Comparison of ENCODE assay signal across 1 cellular context in the genomic region with DNA sequence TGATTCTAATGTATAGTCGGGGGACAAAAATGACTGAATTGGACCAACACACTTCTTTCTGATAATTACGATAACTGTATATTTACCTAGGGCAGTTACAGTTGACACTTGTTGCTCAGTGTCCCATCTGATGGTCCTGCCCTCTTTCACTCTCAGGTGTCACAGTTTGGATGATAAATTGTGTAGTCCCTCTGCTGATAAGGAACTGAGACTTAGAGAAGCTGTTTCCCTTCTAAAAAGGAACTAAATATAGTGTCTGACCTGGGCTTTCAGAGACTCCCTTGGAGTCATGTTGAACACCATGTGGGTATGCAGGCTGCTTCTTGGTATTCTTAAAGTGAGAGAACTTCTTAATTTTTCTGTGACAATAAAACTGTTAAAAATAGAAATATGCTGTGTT.
TF ChIP-seq lines count a peak whose summit lies in the region.

No MANE protein-coding gene starts in this region.

TF ChIP-seq in GM12878, 131 proteins besides CTCF, POLR2A, EP300 and RAD21 (continued from another document):
- TF ChIP-seq RUNX3 (IDR thresholded peaks at IDR 0.05; ENCODE audit: low read length), result peak; percentile 37; the same call in 1 of the 2 replicates
- TF ChIP-seq CREM (IDR thresholded peaks at IDR 0.05; ENCODE audit: low read depth), result peak; percentile 42; the same call in 1 of the 2 replicates
- TF ChIP-seq POLR2AphosphoS2 (IDR thresholded peaks at IDR 0.05; ENCODE audit: low read depth, low read length), result no peak
- TF ChIP-seq, protein P1, sequence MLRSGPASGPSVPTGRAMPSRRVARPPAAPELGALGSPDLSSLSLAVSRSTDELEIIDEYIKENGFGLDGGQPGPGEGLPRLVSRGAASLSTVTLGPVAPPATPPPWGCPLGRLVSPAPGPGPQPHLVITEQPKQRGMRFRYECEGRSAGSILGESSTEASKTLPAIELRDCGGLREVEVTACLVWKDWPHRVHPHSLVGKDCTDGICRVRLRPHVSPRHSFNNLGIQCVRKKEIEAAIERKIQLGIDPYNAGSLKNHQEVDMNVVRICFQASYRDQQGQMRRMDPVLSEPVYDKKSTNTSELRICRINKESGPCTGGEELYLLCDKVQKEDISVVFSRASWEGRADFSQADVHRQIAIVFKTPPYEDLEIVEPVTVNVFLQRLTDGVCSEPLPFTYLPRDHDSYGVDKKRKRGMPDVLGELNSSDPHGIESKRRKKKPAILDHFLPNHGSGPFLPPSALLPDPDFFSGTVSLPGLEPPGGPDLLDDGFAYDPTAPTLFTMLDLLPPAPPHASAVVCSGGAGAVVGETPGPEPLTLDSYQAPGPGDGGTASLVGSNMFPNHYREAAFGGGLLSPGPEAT (IDR thresholded peaks at IDR 0.05; ENCODE audit: low read depth), result peak; percentile 91; the same call in 1 of the 2 replicates
- peak; percentile 47; the same call in 1 of the 2 replicates for TF ChIP-seq FOXM1 (IDR thresholded peaks at IDR 0.05; ENCODE audit: low read depth, low read length)
- TF ChIP-seq, protein P2, sequence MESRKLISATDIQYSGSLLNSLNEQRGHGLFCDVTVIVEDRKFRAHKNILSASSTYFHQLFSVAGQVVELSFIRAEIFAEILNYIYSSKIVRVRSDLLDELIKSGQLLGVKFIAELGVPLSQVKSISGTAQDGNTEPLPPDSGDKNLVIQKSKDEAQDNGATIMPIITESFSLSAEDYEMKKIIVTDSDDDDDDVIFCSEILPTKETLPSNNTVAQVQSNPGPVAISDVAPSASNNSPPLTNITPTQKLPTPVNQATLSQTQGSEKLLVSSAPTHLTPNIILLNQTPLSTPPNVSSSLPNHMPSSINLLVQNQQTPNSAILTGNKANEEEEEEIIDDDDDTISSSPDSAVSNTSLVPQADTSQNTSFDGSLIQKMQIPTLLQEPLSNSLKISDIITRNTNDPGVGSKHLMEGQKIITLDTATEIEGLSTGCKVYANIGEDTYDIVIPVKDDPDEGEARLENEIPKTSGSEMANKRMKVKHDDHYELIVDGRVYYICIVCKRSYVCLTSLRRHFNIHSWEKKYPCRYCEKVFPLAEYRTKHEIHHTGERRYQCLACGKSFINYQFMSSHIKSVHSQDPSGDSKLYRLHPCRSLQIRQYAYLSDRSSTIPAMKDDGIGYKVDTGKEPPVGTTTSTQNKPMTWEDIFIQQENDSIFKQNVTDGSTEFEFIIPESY (IDR thresholded peaks at IDR 0.05), result no peak
- TF ChIP-seq, protein P3, sequence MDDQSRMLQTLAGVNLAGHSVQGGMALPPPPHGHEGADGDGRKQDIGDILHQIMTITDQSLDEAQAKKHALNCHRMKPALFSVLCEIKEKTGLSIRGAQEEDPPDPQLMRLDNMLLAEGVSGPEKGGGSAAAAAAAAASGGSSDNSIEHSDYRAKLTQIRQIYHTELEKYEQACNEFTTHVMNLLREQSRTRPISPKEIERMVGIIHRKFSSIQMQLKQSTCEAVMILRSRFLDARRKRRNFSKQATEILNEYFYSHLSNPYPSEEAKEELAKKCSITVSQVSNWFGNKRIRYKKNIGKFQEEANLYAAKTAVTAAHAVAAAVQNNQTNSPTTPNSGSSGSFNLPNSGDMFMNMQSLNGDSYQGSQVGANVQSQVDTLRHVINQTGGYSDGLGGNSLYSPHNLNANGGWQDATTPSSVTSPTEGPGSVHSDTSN (IDR thresholded peaks at IDR 0.05; ENCODE audit: insufficient replicate concordance, low read depth, low read length), result peak; percentile 89
- TF ChIP-seq, protein P4, sequence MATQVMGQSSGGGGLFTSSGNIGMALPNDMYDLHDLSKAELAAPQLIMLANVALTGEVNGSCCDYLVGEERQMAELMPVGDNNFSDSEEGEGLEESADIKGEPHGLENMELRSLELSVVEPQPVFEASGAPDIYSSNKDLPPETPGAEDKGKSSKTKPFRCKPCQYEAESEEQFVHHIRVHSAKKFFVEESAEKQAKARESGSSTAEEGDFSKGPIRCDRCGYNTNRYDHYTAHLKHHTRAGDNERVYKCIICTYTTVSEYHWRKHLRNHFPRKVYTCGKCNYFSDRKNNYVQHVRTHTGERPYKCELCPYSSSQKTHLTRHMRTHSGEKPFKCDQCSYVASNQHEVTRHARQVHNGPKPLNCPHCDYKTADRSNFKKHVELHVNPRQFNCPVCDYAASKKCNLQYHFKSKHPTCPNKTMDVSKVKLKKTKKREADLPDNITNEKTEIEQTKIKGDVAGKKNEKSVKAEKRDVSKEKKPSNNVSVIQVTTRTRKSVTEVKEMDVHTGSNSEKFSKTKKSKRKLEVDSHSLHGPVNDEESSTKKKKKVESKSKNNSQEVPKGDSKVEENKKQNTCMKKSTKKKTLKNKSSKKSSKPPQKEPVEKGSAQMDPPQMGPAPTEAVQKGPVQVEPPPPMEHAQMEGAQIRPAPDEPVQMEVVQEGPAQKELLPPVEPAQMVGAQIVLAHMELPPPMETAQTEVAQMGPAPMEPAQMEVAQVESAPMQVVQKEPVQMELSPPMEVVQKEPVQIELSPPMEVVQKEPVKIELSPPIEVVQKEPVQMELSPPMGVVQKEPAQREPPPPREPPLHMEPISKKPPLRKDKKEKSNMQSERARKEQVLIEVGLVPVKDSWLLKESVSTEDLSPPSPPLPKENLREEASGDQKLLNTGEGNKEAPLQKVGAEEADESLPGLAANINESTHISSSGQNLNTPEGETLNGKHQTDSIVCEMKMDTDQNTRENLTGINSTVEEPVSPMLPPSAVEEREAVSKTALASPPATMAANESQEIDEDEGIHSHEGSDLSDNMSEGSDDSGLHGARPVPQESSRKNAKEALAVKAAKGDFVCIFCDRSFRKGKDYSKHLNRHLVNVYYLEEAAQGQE (IDR thresholded peaks at IDR 0.05; ENCODE audit: low read depth, low read length), result no peak
- peak; percentile 93 for TF ChIP-seq SPI1 (IDR thresholded peaks at IDR 0.05; ENCODE audit: borderline replicate concordance, insufficient read depth, low read depth, low read length)
- peak; percentile 70; the same call in 1 of the 2 replicates for TF ChIP-seq CHD2 (IDR thresholded peaks at IDR 0.05; ENCODE audit: borderline replicate concordance, low read depth, low read length)
- no peak for TF ChIP-seq RB1 (IDR thresholded peaks at IDR 0.05; ENCODE audit: borderline replicate concordance)
- peak; percentile 73 for TF ChIP-seq NFIC (IDR thresholded peaks at IDR 0.05; ENCODE audit: low read depth, low read length)
- TF ChIP-seq EED (IDR thresholded peaks at IDR 0.05; ENCODE audit: low read depth), result peak; percentile 84
- no peak for TF ChIP-seq TCF12 (IDR thresholded peaks at IDR 0.05; ENCODE audit: low read depth, low read length)
- TF ChIP-seq NBN (IDR thresholded peaks at IDR 0.05), result peak; percentile 53; the same call in 1 of the 2 replicates
- TF ChIP-seq MEF2B (IDR thresholded peaks at IDR 0.05; ENCODE audit: partially characterized antibody, poor library complexity, severe bottlenecking), result peak; percentile 95
- TF ChIP-seq KLF5 (IDR thresholded peaks at IDR 0.05; ENCODE audit: partially characterized antibody), result no peak
- 0 out of 2 replicates have a peak, but pooled peaks have one; percentile 68 for TF ChIP-seq TBL1XR1 (IDR thresholded peaks at IDR 0.05; ENCODE audit: low read depth, low read length)
- peak; percentile 94 to 95 for TF ChIP-seq IKZF2 (IDR thresholded peaks at IDR 0.05)
- 0 out of 2 replicates have a peak, but pooled peaks have one; percentile 27 for TF ChIP-seq GATAD2B (conservative IDR thresholded peaks at IDR 0.05; ENCODE audit: low read depth)
- TF ChIP-seq, protein P5, sequence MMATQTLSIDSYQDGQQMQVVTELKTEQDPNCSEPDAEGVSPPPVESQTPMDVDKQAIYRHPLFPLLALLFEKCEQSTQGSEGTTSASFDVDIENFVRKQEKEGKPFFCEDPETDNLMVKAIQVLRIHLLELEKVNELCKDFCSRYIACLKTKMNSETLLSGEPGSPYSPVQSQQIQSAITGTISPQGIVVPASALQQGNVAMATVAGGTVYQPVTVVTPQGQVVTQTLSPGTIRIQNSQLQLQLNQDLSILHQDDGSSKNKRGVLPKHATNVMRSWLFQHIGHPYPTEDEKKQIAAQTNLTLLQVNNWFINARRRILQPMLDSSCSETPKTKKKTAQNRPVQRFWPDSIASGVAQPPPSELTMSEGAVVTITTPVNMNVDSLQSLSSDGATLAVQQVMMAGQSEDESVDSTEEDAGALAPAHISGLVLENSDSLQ (IDR thresholded peaks at IDR 0.05), result peak; percentile 96
- TF ChIP-seq RCOR1 (conservative IDR thresholded peaks at IDR 0.05; ENCODE audit: low read depth, low read length), result peak; percentile 79; the same call in 1 of the 2 replicates
- TF ChIP-seq, protein P6, sequence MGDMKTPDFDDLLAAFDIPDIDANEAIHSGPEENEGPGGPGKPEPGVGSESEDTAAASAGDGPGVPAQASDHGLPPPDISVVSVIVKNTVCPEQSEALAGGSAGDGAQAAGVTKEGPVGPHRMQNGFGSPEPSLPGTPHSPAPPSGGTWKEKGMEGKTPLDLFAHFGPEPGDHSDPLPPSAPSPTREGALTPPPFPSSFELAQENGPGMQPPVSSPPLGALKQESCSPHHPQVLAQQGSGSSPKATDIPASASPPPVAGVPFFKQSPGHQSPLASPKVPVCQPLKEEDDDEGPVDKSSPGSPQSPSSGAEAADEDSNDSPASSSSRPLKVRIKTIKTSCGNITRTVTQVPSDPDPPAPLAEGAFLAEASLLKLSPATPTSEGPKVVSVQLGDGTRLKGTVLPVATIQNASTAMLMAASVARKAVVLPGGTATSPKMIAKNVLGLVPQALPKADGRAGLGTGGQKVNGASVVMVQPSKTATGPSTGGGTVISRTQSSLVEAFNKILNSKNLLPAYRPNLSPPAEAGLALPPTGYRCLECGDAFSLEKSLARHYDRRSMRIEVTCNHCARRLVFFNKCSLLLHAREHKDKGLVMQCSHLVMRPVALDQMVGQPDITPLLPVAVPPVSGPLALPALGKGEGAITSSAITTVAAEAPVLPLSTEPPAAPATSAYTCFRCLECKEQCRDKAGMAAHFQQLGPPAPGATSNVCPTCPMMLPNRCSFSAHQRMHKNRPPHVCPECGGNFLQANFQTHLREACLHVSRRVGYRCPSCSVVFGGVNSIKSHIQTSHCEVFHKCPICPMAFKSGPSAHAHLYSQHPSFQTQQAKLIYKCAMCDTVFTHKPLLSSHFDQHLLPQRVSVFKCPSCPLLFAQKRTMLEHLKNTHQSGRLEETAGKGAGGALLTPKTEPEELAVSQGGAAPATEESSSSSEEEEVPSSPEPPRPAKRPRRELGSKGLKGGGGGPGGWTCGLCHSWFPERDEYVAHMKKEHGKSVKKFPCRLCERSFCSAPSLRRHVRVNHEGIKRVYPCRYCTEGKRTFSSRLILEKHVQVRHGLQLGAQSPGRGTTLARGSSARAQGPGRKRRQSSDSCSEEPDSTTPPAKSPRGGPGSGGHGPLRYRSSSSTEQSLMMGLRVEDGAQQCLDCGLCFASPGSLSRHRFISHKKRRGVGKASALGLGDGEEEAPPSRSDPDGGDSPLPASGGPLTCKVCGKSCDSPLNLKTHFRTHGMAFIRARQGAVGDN (IDR thresholded peaks at IDR 0.05), result no peak
- TF ChIP-seq BHLHE40 (IDR thresholded peaks at IDR 0.05; ENCODE audit: borderline replicate concordance in 1 of 2, low read depth in 2 of 2, low read length in 1 of 2), result peak in 1 of 2 experiments; percentile 45; a peak in 2 of 4 replicates
- peak; percentile 36; the same call in 1 of the 2 replicates for TF ChIP-seq PAX5 (IDR thresholded peaks at IDR 0.05; ENCODE audit: borderline replicate concordance, low read depth, low read length)
- TF ChIP-seq SMC3 (IDR thresholded peaks at IDR 0.05; ENCODE audit: borderline replicate concordance, low read length), result peak; percentile 7; the same call in 1 of the 2 replicates
- peak; percentile 78 for TF ChIP-seq MXI1 (IDR thresholded peaks at IDR 0.05; ENCODE audit: low read depth, low read length)
- TF ChIP-seq, protein P7, sequence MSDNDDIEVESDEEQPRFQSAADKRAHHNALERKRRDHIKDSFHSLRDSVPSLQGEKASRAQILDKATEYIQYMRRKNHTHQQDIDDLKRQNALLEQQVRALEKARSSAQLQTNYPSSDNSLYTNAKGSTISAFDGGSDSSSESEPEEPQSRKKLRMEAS (IDR thresholded peaks at IDR 0.05; ENCODE audit: low read depth, low read length), result no peak
- peak; percentile 75; the same call in 1 of the 2 replicates for TF ChIP-seq IRF4 (IDR thresholded peaks at IDR 0.05; ENCODE audit: low read depth, low read length)
- TF ChIP-seq NR2F1 (conservative IDR thresholded peaks at IDR 0.05), result peak; percentile 63
- no peak for TF ChIP-seq ESRRA (IDR thresholded peaks at IDR 0.05; ENCODE audit: low read length)
- peak; percentile 88 for TF ChIP-seq MEF2A (IDR thresholded peaks at IDR 0.05; ENCODE audit: insufficient read depth, low read depth, low read length)
